15 cellular contexts compared by ENCODE assay signal in genomic region chr6:137491478-137491877, GRCh38. TPM values are rescaled to one million over a fixed set of nuclear protein-coding genes. Genes with fewer than 3 reads are reported as not detected.
DNase-seq lines count a peak whose midpoint lies in the region; ATAC-seq and TF ChIP-seq lines count a peak whose summit lies in the region.
"Had no signal": no experiment of that assay in that cellular context is flagged by ENCODE, and none has a peak within 500 bp of the region (broad histone marks: within the 10 kb centered on the region; RNA-seq: fewer than 3 reads in every experiment).

No MANE protein-coding gene starts in this region.

- peak overlapping the region; percentile 22; the same call in 1 of the 2 replicates for H3K4me3 ChIP-seq in HUES48 (ENCODE audit: low read depth, low read length)
- H3K4me3 ChIP-seq in ectodermal cell (ENCODE audit: insufficient read depth, low read depth, low read length), result peak overlapping the region; percentile 19
- no peak overlapping the region for H3K4me3 ChIP-seq in neural cell (ENCODE audit: low read length)
- no peak overlapping the region for H3K4me3 ChIP-seq in tibial artery
- H3K4me3 ChIP-seq: Peyer's patch had no signal

- H3K9me3 ChIP-seq in HUES48 (ENCODE audit: control insufficient read depth, insufficient read depth, low read length) (no peaks in the 10 kb centered on the region), ectodermal cell (ENCODE audit: control insufficient read depth, low read length) (no peaks in the 10 kb centered on the region), neural cell (ENCODE audit: low read length) (no peaks in the 10 kb centered on the region), tibial artery (no peaks in the 10 kb centered on the region)
- H3K9me3 ChIP-seq: Peyer's patch had no signal

- TF ChIP-seq EP300 in neural cell (conservative IDR thresholded peaks at IDR 0.05; ENCODE audit: poor library complexity, severe bottlenecking), result no peak

- H3K36me3 ChIP-seq in HUES48 (ENCODE audit: control insufficient read depth, insufficient read depth, low read length), result no peaks in the 10 kb centered on the region
- no peaks in the 10 kb centered on the region for H3K36me3 ChIP-seq in ectodermal cell (ENCODE audit: control insufficient read depth, insufficient read depth, low read length)
- no peaks in the 10 kb centered on the region for H3K36me3 ChIP-seq in neural cell (ENCODE audit: insufficient read depth, low read length)
- H3K36me3 ChIP-seq in tibial artery, result no peaks in the 10 kb centered on the region
- H3K36me3 ChIP-seq: Peyer's patch had no signal

- H2AFZ ChIP-seq in neural cell (ENCODE audit: low read depth, low read length), result no peak overlapping the region

- H3K79me2 ChIP-seq in neural cell (replicated peaks; ENCODE audit: insufficient read depth, low read length), result no peaks in the 10 kb centered on the region

- H3F3A ChIP-seq in neural cell (ENCODE audit: insufficient read depth, low read length, poor library complexity, severe bottlenecking), result no peaks in the 10 kb centered on the region

- no peak for ATAC-seq in GM21360 (IDR thresholded peaks at IDR 0.05; ENCODE audit: unreplicated experiment)

- TF ChIP-seq CTCF in GM10266 (IDR thresholded peaks at IDR 0.05; ENCODE audit: control insufficient read depth, insufficient read depth, low read depth, missing control alignments) (no peak), neural cell (IDR thresholded peaks at IDR 0.05; ENCODE audit: poor library complexity, severe bottlenecking) (no peak), tibial artery (IDR thresholded peaks at IDR 0.05) (no peak)

- H4K20me1 ChIP-seq in neural cell (ENCODE audit: insufficient read depth), result no peaks in the 10 kb centered on the region

- H3K4me1 ChIP-seq in HUES48 (ENCODE audit: control insufficient read depth, insufficient read depth, low read length) (peaks cover 71% of the 10 kb centered on the region), ectodermal cell (ENCODE audit: control insufficient read depth, insufficient read depth, low read length) (peaks cover 50% of the 10 kb centered on the region), tibial artery (peaks cover 0 to 49% (median 28%) of the 10 kb centered on the region in 4 donors)

- no peak overlapping the region for H3K4me2 ChIP-seq in neural cell (ENCODE audit: low read length)

- H3K9ac ChIP-seq in HUES48 (ENCODE audit: low read depth, low read length) (no peak overlapping the region), neural cell (ENCODE audit: low read length) (no peak overlapping the region)

- peak; percentile 30 for DNase-seq in GM10266 (ENCODE audit: extremely low spot score)
- no peak for DNase-seq in kidney tubule cell (ENCODE audit: low spot score)
- DNase-seq in tibial artery, result no peak
- DNase-seq: AML-193; CD4-positive, CD25-positive, alpha-beta regulatory T cell; Kasumi-1; NCI-H1417 treated with DMSO at 0.1 percent for 48 hours; NCI-H2029; NCI-H510A treated with DMSO at 0.1 percent for 48 hours; Peyer's patch; Right ventricle myocardium superior had no signal

- 5 to 8% methylated on average over 5 to 6 of the region's 6 CpGs for WGBS in ectodermal cell, 2 experiments

- intact Hi-C loops in tibial artery (cut with DNase I; ENCODE audit: low total_unique reads), result no loop called here

- H3K9me2 ChIP-seq in neural cell (ENCODE audit: insufficient read depth, low read length), result no peaks in the 10 kb centered on the region

- TF ChIP-seq RAD21 in neural cell (conservative IDR thresholded peaks at IDR 0.05), result no peak

- H3K27me3 ChIP-seq in HUES48 (ENCODE audit: control insufficient read depth, insufficient read depth, low read length), result peaks cover 99% of the 10 kb centered on the region
- peaks cover 100% of the 10 kb centered on the region for H3K27me3 ChIP-seq in ectodermal cell (ENCODE audit: control insufficient read depth, insufficient read depth, low read length, poor library complexity, severe bottlenecking)
- peaks cover 99% of the 10 kb centered on the region for H3K27me3 ChIP-seq in neural cell (ENCODE audit: insufficient read depth, low read depth, low read length)
- peaks cover 0 to 93% of the 10 kb centered on the region in 2 donors for H3K27me3 ChIP-seq in tibial artery

- H3K27ac ChIP-seq in HUES48 (ENCODE audit: low read depth, low read length), result no peak overlapping the region
- H3K27ac ChIP-seq in ectodermal cell (ENCODE audit: insufficient read depth, low read depth, low read length, poor library complexity, severe bottlenecking), result no peak overlapping the region
- H3K27ac ChIP-seq in neural cell (ENCODE audit: low read length), result no peak overlapping the region
- H3K27ac ChIP-seq in tibial artery, result no peak overlapping the region
- H3K27ac ChIP-seq: Peyer's patch had no signal

TF ChIP-seq in neural cell, 6 proteins besides CTCF, POLR2A, EP300 and RAD21:
- TF ChIP-seq, protein P1, sequence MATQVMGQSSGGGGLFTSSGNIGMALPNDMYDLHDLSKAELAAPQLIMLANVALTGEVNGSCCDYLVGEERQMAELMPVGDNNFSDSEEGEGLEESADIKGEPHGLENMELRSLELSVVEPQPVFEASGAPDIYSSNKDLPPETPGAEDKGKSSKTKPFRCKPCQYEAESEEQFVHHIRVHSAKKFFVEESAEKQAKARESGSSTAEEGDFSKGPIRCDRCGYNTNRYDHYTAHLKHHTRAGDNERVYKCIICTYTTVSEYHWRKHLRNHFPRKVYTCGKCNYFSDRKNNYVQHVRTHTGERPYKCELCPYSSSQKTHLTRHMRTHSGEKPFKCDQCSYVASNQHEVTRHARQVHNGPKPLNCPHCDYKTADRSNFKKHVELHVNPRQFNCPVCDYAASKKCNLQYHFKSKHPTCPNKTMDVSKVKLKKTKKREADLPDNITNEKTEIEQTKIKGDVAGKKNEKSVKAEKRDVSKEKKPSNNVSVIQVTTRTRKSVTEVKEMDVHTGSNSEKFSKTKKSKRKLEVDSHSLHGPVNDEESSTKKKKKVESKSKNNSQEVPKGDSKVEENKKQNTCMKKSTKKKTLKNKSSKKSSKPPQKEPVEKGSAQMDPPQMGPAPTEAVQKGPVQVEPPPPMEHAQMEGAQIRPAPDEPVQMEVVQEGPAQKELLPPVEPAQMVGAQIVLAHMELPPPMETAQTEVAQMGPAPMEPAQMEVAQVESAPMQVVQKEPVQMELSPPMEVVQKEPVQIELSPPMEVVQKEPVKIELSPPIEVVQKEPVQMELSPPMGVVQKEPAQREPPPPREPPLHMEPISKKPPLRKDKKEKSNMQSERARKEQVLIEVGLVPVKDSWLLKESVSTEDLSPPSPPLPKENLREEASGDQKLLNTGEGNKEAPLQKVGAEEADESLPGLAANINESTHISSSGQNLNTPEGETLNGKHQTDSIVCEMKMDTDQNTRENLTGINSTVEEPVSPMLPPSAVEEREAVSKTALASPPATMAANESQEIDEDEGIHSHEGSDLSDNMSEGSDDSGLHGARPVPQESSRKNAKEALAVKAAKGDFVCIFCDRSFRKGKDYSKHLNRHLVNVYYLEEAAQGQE (IDR thresholded peaks at IDR 0.05; ENCODE audit: borderline replicate concordance), result no peak
- TF ChIP-seq POLR2AphosphoS5 (IDR thresholded peaks at IDR 0.05) (no peak), EZH2 (IDR thresholded peaks at IDR 0.05; ENCODE audit: borderline replicate concordance, insufficient read depth, low read length, poor library complexity, severe bottlenecking) (peak; percentile 40)

RNA-seq across cellular contexts. Expression of gene OLIG3, which starts 2.7 kb away (rescaled TPM):
- 28.6 TPM for polyA plus RNA-seq in ectodermal cell (2013, experiment 1 of 4)
- 18.4 TPM for polyA plus RNA-seq in ectodermal cell (2013, experiment 2 of 4)
- 27.9 TPM for polyA plus RNA-seq in ectodermal cell (2013, experiment 3 of 4)
- polyA plus RNA-seq in ectodermal cell (2013, experiment 4 of 4), result 31.6 TPM
- polyA plus RNA-seq in neural cell, result not detected in 2 replicates
- not detected in 2 replicates for polyA minus RNA-seq in neural cell
- polyA plus RNA-seq: CD4-positive, CD25-positive, alpha-beta regulatory T cell had no signal

Comparison
In these comparisons a context has a peak if more than half of its experiments do, and no peak if none do; other contexts are left out.
1. H3K4me3 ChIP-seq: peak in HUES48 (single experiment) and ectodermal cell (single experiment); none in neural cell (single experiment) and tibial artery (0 of 2).